ENCODE assay signal across 18 cellular contexts in genomic region chr6:113416166-113416565, GRCh38.
"Had no signal": no experiment of that assay in that cellular context is flagged by ENCODE, and none has a peak within 500 bp of the region (broad histone marks: within the 10 kb centered on the region; RNA-seq: fewer than 3 reads in every experiment).

No MANE protein-coding gene starts in this region.

- H3K9me3 ChIP-seq: gastroesophageal sphincter, ovary, testis had no signal

- H3K36me3 ChIP-seq: gastroesophageal sphincter, ovary had no signal

- H3K27me3 ChIP-seq: gastroesophageal sphincter, hepatocyte, ovary, testis had no signal

- DNase-seq: activated B cell treated with CpG ODN at 0.5 μM for 24 hours; activated CD4-positive, alpha-beta T cell treated with anti-CD3 and anti-CD28 coated beads, Interleukin-2, amount 10 ng/mL, durations not matched to agents 24 days and 14 days; activated CD8-positive, alpha-beta memory T cell treated with anti-CD3 and anti-CD28 coated beads for 24 hours; activated naive CD4-positive, alpha-beta T cell treated with anti-CD3 and anti-CD28 coated beads for 36 hours; caudate nucleus; effector memory CD8-positive, alpha-beta T cell; kidney; left ventricle myocardium superior; mesenchymal stem cell; nephron progenitor cell; ovary; stimulated activated CD4-positive, alpha-beta T cell treated with anti-CD3 and anti-CD28 coated beads, Interleukin-4, amount 100 ng/mL, for 1 hour; stimulated activated CD8-positive, alpha-beta memory T cell treated with anti-CD3 and anti-CD28 coated beads, Interleukin-4, amount 100 ng/mL, for 48 hours; T-cell; testis had no signal

- H3K4me3 ChIP-seq: coronary artery, gastroesophageal sphincter, hepatocyte, ovary, testis had no signal
